ENCODE assay signal across 23 cellular contexts in the genomic region with DNA sequence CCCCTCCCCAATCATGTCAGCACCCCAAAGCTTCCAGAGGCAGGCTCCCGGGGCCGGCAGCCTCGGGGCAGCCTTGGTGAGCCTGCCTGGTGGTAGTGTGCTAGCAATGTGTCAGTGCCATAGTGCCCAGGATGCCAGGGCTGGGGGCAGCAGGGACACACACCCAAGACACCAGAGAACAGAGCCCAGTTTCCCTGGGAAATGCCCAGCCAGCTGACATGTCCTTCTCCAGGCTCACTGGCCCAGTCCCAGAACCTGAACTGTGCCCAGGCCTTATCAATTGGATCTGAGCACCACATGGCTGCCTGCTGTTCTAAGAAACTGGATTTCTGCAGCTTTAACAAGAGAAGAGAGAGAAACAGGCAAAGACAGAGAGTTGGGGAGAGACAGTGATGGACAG.
DNase-seq lines count a peak whose midpoint lies in the region; ATAC-seq, FAIRE-seq and TF ChIP-seq lines count a peak whose summit lies in the region.
"Had no signal": no experiment of that assay in that cellular context is flagged by ENCODE, and none has a peak within 500 bp of the region (broad histone marks: within the 10 kb centered on the region; RNA-seq: fewer than 3 reads in every experiment).

No MANE protein-coding gene starts in this region.

- H3K27ac Mint-ChIP-seq in stimulated activated effector memory CD8-positive, alpha-beta T cell treated with anti-CD3 and anti-CD28 coated beads, Interleukin-12 subunit alpha, Interleukin-12 subunit beta, amount 100 ng/mL, for 72 hours = peak overlapping the region; percentile 64
- H3K27ac Mint-ChIP-seq in activated CD4-positive, alpha-beta T cell treated with anti-CD3 and anti-CD28 coated beads, Interleukin-2, amount 10 ng/mL, durations not matched to agents 7 days and 5 days = no peak overlapping the region
- H3K27ac Mint-ChIP-seq: activated T-helper 2 cell treated with anti-CD3 and anti-CD28 coated beads, Interferon-gamma antibody, Interleukin-2, Interleukin-4, amounts not matched to agents 10 μg/mL and 5 μg/mL and 100 μg/mL, durations not matched to agents 14 hours and 24 hours and 36 hours; B cell; stimulated activated naive CD8-positive, alpha-beta T cell treated with anti-CD3 and anti-CD28 coated beads, Interleukin-15, Interleukin-2, amounts not matched to agents 100 ng/mL and 50 ng/mL, for 24 hours had no signal

- H3K4me1 Mint-ChIP-seq in stimulated activated effector memory CD8-positive, alpha-beta T cell treated with anti-CD3 and anti-CD28 coated beads, Interleukin-12 subunit alpha, Interleukin-12 subunit beta, amount 100 ng/mL, for 72 hours = peaks cover 20% of the 10 kb centered on the region
- H3K4me1 Mint-ChIP-seq in activated CD4-positive, alpha-beta T cell treated with anti-CD3 and anti-CD28 coated beads, Interleukin-2, amount 10 ng/mL, durations not matched to agents 7 days and 5 days = peaks cover 18% of the 10 kb centered on the region

- no peak overlapping the region for H3K4me3 Mint-ChIP-seq in stimulated activated effector memory CD8-positive, alpha-beta T cell treated with anti-CD3 and anti-CD28 coated beads, Interleukin-12 subunit alpha, Interleukin-12 subunit beta, amount 100 ng/mL, for 72 hours
- no peak overlapping the region for H3K4me3 Mint-ChIP-seq in activated CD4-positive, alpha-beta T cell treated with anti-CD3 and anti-CD28 coated beads, Interleukin-2, amount 10 ng/mL, durations not matched to agents 7 days and 5 days
- H3K4me3 Mint-ChIP-seq: B cell; stimulated activated naive CD8-positive, alpha-beta T cell treated with anti-CD3 and anti-CD28 coated beads, Interleukin-15, Interleukin-2, amounts not matched to agents 100 ng/mL and 50 ng/mL, for 24 hours had no signal

- peaks cover 23% of the 10 kb centered on the region for H3K36me3 Mint-ChIP-seq in stimulated activated effector memory CD8-positive, alpha-beta T cell treated with anti-CD3 and anti-CD28 coated beads, Interleukin-12 subunit alpha, Interleukin-12 subunit beta, amount 100 ng/mL, for 72 hours
- H3K36me3 Mint-ChIP-seq in activated CD4-positive, alpha-beta T cell treated with anti-CD3 and anti-CD28 coated beads, Interleukin-2, amount 10 ng/mL, durations not matched to agents 7 days and 5 days (ENCODE audit: low read depth) = no peaks in the 10 kb centered on the region

- no peak for FAIRE-seq in small intestine (lab: Jason Lieb, UNC)
- FAIRE-seq: HepG2, urothelium cell line had no signal

- H3K27me3 Mint-ChIP-seq in activated CD4-positive, alpha-beta T cell treated with anti-CD3 and anti-CD28 coated beads, Interleukin-2, amount 10 ng/mL, durations not matched to agents 7 days and 5 days = no peaks in the 10 kb centered on the region
- H3K27me3 Mint-ChIP-seq: B cell; stimulated activated naive CD8-positive, alpha-beta T cell treated with anti-CD3 and anti-CD28 coated beads, Interleukin-15, Interleukin-2, amounts not matched to agents 100 ng/mL and 50 ng/mL, for 24 hours had no signal

- no peaks in the 10 kb centered on the region for H3K27me3 ChIP-seq in adrenal gland
- no peaks in the 10 kb centered on the region for H3K27me3 ChIP-seq in small intestine (ENCODE audit: control insufficient read depth in 2 of 2, insufficient read depth in 2 of 2, low read length in 2 of 2)
- H3K27me3 ChIP-seq: gastrocnemius medialis, SJCRH30 had no signal

- intact Hi-C loops in adrenal gland (cut with DNase I) = no loop called here

- H3K9me3 ChIP-seq in adrenal gland (replicated peaks in 1 of 3) = no peaks in the 10 kb centered on the region
- no peaks in the 10 kb centered on the region for H3K9me3 ChIP-seq in small intestine (ENCODE audit: control insufficient read depth, low read depth)
- H3K9me3 ChIP-seq: gastrocnemius medialis, SJCRH30 had no signal

- peak in 1 of 2 donors; percentile 9 for TF ChIP-seq POLR2A in adrenal gland (IDR thresholded peaks at IDR 0.05)

- DNase-seq in DMS 273 (lab: John Stamatoyannopoulos, UW; ENCODE audit: unreplicated experiment) = peak; percentile 64
- DNase-seq in DMS 273 treated with DMSO at 0.1 percent for 48 hours (lab: John Stamatoyannopoulos, UW) = no peak
- DNase-seq in adrenal gland = peak; percentile 73 to 92 (median 87)
- DNase-seq in left lobe of liver (ENCODE audit: low spot score) = no peak
- DNase-seq in stimulated activated effector memory CD8-positive, alpha-beta T cell treated with anti-CD3 and anti-CD28 coated beads, Interleukin-12 subunit alpha, Interleukin-12 subunit beta, amount 100 ng/mL, for 72 hours (ENCODE audit: low spot score in 2 of 2) = no peak
- no peak for DNase-seq in activated CD4-positive, alpha-beta T cell treated with anti-CD3 and anti-CD28 coated beads, Interleukin-2, amount 10 ng/mL, durations not matched to agents 7 days and 5 days
- DNase-seq in small intestine = no peak
- DNase-seq: activated CD4-positive, CD25-positive, alpha-beta regulatory T cell treated with anti-CD3 and anti-CD28 coated beads, Interleukin-2, amount 50 U/mL, for 72 hours; Calu3; gastrocnemius medialis; GOT3; NCI-H1417 treated with DMSO at 0.1 percent for 48 hours; NCI-H748 treated with DMSO at 0.1 percent for 48 hours; OCI-M1; SJCRH30; T1000 had no signal

- POLR2A ChIA-PET in activated CD4-positive, alpha-beta T cell treated with anti-CD3 and anti-CD28 coated beads, Interleukin-2, amount 10 ng/mL, durations not matched to agents 7 days and 5 days (lab: Charles Lee) = no interaction called here

- peak overlapping the region in 4 of 5 donors; percentile 50 to 87 (median 72) for H3K27ac ChIP-seq in adrenal gland
- H3K27ac ChIP-seq in small intestine (ENCODE audit: low read depth in 1 of 2, low read length in 1 of 2) = no peak overlapping the region
- H3K27ac ChIP-seq: 22Rv1, gastrocnemius medialis, SJCRH30 had no signal

- ATAC-seq in left lobe of liver (peak; percentile 21), HG03139 (IDR thresholded peaks at IDR 0.05; ENCODE audit: unreplicated experiment) (no peak)
- no peak for ATAC-seq in stimulated activated effector memory CD8-positive, alpha-beta T cell treated with anti-CD3 and anti-CD28 coated beads, Interleukin-12 subunit alpha, Interleukin-12 subunit beta, amount 100 ng/mL, for 72 hours
- ATAC-seq: gastrocnemius medialis, HepG2 had no signal

- 28 to 41% (median 32%) methylated on average over 3 of the region's 3 CpGs for WGBS in adrenal gland, 4 donors
- 88 to 95% (median 88%) methylated on average over 3 of the region's 3 CpGs for WGBS in small intestine, 3 donors

- H3K36me3 ChIP-seq in adrenal gland (replicated peaks in 1 of 2) = peaks cover 0 to 12% of the 10 kb centered on the region in 2 donors
- H3K36me3 ChIP-seq in small intestine (ENCODE audit: control insufficient read depth in 2 of 2, insufficient read depth in 2 of 2, low read length in 2 of 2) = peaks cover 2 to 4% of the 10 kb centered on the region in 2 donors
- H3K36me3 ChIP-seq: SJCRH30 had no signal

- no peaks in the 10 kb centered on the region for H3K9me3 Mint-ChIP-seq in stimulated activated effector memory CD8-positive, alpha-beta T cell treated with anti-CD3 and anti-CD28 coated beads, Interleukin-12 subunit alpha, Interleukin-12 subunit beta, amount 100 ng/mL, for 72 hours
- no peaks in the 10 kb centered on the region for H3K9me3 Mint-ChIP-seq in activated CD4-positive, alpha-beta T cell treated with anti-CD3 and anti-CD28 coated beads, Interleukin-2, amount 10 ng/mL, durations not matched to agents 7 days and 5 days
- H3K9me3 Mint-ChIP-seq: activated T-helper 2 cell treated with anti-CD3 and anti-CD28 coated beads, Interferon-gamma antibody, Interleukin-2, Interleukin-4, amounts not matched to agents 10 μg/mL and 5 μg/mL and 100 μg/mL, durations not matched to agents 14 hours and 24 hours and 36 hours; stimulated activated naive CD8-positive, alpha-beta T cell treated with anti-CD3 and anti-CD28 coated beads, Interleukin-15, Interleukin-2, amounts not matched to agents 100 ng/mL and 50 ng/mL, for 24 hours had no signal

- TF ChIP-seq CTCF in adrenal gland (IDR thresholded peaks at IDR 0.05) = no peak

- H3K4me3 ChIP-seq in adrenal gland (no peak overlapping the region), small intestine (ENCODE audit: low read depth in 1 of 2, low read length in 2 of 2) (no peak overlapping the region)
- H3K4me3 ChIP-seq: gastrocnemius medialis, SJCRH30 had no signal

- H3K4me1 ChIP-seq in adrenal gland (replicated peaks in 1 of 2) (peaks cover 46 to 76% of the 10 kb centered on the region in 2 donors), small intestine (ENCODE audit: control insufficient read depth in 2 of 2, insufficient read depth in 1 of 2, low read depth in 1 of 2, low read length in 1 of 2) (peaks cover 3 to 9% of the 10 kb centered on the region in 2 donors)

- CTCF ChIA-PET in activated CD4-positive, alpha-beta T cell treated with anti-CD3 and anti-CD28 coated beads, Interleukin-2, amount 10 ng/mL, durations not matched to agents 7 days and 5 days (lab: Charles Lee) = no interaction called here

Comparison
In these comparisons a context has a peak if more than half of its experiments do, and no peak if none do; other contexts are left out.
1. DNase-seq: peak in DMS 273 (single experiment) and adrenal gland (7 of 7); none in DMS 273 treated with DMSO at 0.1 percent for 48 hours (single experiment), left lobe of liver (single experiment), stimulated activated effector memory CD8-positive, alpha-beta T cell treated with anti-CD3 and anti-CD28 coated beads, Interleukin-12 subunit alpha, Interleukin-12 subunit beta, amount 100 ng/mL, for 72 hours (0 of 2), activated CD4-positive, alpha-beta T cell treated with anti-CD3 and anti-CD28 coated beads, Interleukin-2, amount 10 ng/mL, durations not matched to agents 7 days and 5 days (single experiment) and small intestine (single experiment).
2. H3K27ac ChIP-seq: peak in adrenal gland (4 of 5); none in small intestine (0 of 2).